ENCODE assay signal across 8 cellular contexts in genomic region chr19:16660763-16661479, GRCh38. TPM values are rescaled to one million over a fixed set of nuclear protein-coding genes. Genes with fewer than 3 reads are reported as not detected.
DNase-seq lines count a peak whose midpoint lies in the region; ATAC-seq lines count a peak whose summit lies in the region.

TSS of gene TMEM38A (plus strand) at chr19:16661139. CDS start at chr19:16661218, 79 bp downstream.

- H3K9me3 ChIP-seq in HUES6 (ENCODE audit: control insufficient read depth, insufficient read depth, low read depth, low read length), result no peaks in the 10 kb centered on the region
- no peaks in the 10 kb centered on the region for H3K9me3 ChIP-seq in duodenal mucosa (ENCODE audit: control insufficient read depth in 1 of 2, low read length in 2 of 2)

- peak within 1 kb of the TSS; percentile 91 for H3K9ac ChIP-seq in HUES6 (ENCODE audit: low read length)
- peak within 1 kb of the TSS; percentile 77 to 82 for H3K9ac ChIP-seq in duodenal mucosa (ENCODE audit: low read depth in 1 of 2, low read length in 2 of 2)

- peaks cover 24% of the 10 kb centered on the region for H3K36me3 Mint-ChIP-seq in activated CD4-positive, alpha-beta T cell treated with anti-CD3 and anti-CD28 coated beads for 36 hours (ENCODE audit: low read depth)
- H3K36me3 Mint-ChIP-seq in stimulated activated memory B cell treated with anti-CD40 and anti-IgM and Interleukin-4, amounts not matched to agents 10 μg/mL and 1 μg/mL and 100 μg/mL, for 72 hours, result peaks cover 26% of the 10 kb centered on the region

- H3K27me3 ChIP-seq in HUES6 (ENCODE audit: control insufficient read depth, insufficient read depth, low read length) (peaks cover 14% of the 10 kb centered on the region; the same call in 1 of the 2 replicates), duodenal mucosa (ENCODE audit: control insufficient read depth in 1 of 2, insufficient read depth in 2 of 2, low read length in 2 of 2) (no peaks in the 10 kb centered on the region)

- H3K4me1 ChIP-seq in HUES6 (ENCODE audit: control insufficient read depth, insufficient read depth, low read length), result peaks cover 9% of the 10 kb centered on the region
- H3K4me1 ChIP-seq in duodenal mucosa (ENCODE audit: control insufficient read depth in 1 of 2, insufficient read depth in 2 of 2, low read length in 2 of 2), result peaks cover 5 to 37% of the 10 kb centered on the region in 2 donors

- H3K27ac ChIP-seq in HUES6 (ENCODE audit: low read depth, low read length) (peak within 1 kb of the TSS; percentile 88), duodenal mucosa (ENCODE audit: low read depth, low read length) (peak within 1 kb of the TSS; percentile 89)

- POLR2A ChIA-PET in activated CD4-positive, alpha-beta T cell treated with anti-CD3 and anti-CD28 coated beads for 36 hours (lab: Charles Lee), result interaction anchor here (1.6 kb wide), 1 partner anchor 77 kb away, joined by 6 read pairs; no protein-coding TSS in a partner anchor

- intact Hi-C loops in activated CD4-positive, alpha-beta T cell treated with anti-CD3 and anti-CD28 coated beads for 36 hours (cut with DNase I, micrococcal nuclease), result loop anchor here (1.0 to 5.0 kb wide), 15 partner anchors 33 to 824 kb away; partner anchors contain the start of genes CHERP (in 2 of the 2), MED26 (in 2 of the 2), AP1M1 (in 1 of the 2) and BABAM1 (in 1 of the 2)

- no peak for ATAC-seq in activated CD4-positive, alpha-beta T cell treated with anti-CD3 and anti-CD28 coated beads for 36 hours
- ATAC-seq in stimulated activated memory B cell treated with anti-CD40 and anti-IgM and Interleukin-4, amounts not matched to agents 10 μg/mL and 1 μg/mL and 100 μg/mL, for 72 hours, result peak; percentile 54
- no peak for ATAC-seq in GM18858 (IDR thresholded peaks at IDR 0.05; ENCODE audit: unreplicated experiment)

- H3K4me3 ChIP-seq in HUES6 (ENCODE audit: low read depth, low read length) (peak within 1 kb of the TSS; percentile 88), duodenal mucosa (ENCODE audit: low read depth in 1 of 2, low read length in 2 of 2) (peak within 1 kb of the TSS; percentile 85 to 91)

- no peaks in the 10 kb centered on the region for H3K9me3 Mint-ChIP-seq in activated CD4-positive, alpha-beta T cell treated with anti-CD3 and anti-CD28 coated beads for 36 hours (ENCODE audit: low read depth)
- H3K9me3 Mint-ChIP-seq in stimulated activated memory B cell treated with anti-CD40 and anti-IgM and Interleukin-4, amounts not matched to agents 10 μg/mL and 1 μg/mL and 100 μg/mL, for 72 hours, result no peaks in the 10 kb centered on the region

- peaks cover 31% of the 10 kb centered on the region for H3K4me1 Mint-ChIP-seq in activated CD4-positive, alpha-beta T cell treated with anti-CD3 and anti-CD28 coated beads for 36 hours
- peaks cover 58% of the 10 kb centered on the region for H3K4me1 Mint-ChIP-seq in stimulated activated memory B cell treated with anti-CD40 and anti-IgM and Interleukin-4, amounts not matched to agents 10 μg/mL and 1 μg/mL and 100 μg/mL, for 72 hours

- peak within 1 kb of the TSS; percentile 94 for H3K27ac Mint-ChIP-seq in activated CD4-positive, alpha-beta T cell treated with anti-CD3 and anti-CD28 coated beads for 36 hours
- H3K27ac Mint-ChIP-seq in stimulated activated memory B cell treated with anti-CD40 and anti-IgM and Interleukin-4, amounts not matched to agents 10 μg/mL and 1 μg/mL and 100 μg/mL, for 72 hours, result peak within 1 kb of the TSS; percentile 96

- H3K36me3 ChIP-seq in HUES6 (ENCODE audit: control insufficient read depth, insufficient read depth, low read length) (peaks cover 30% of the 10 kb centered on the region), duodenal mucosa (ENCODE audit: control insufficient read depth in 1 of 2, insufficient read depth in 2 of 2, low read length in 2 of 2) (peaks cover 5 to 22% of the 10 kb centered on the region in 2 donors)

- peak; percentile 21 for DNase-seq in NCI-H1105 treated with DMSO at 0.1 percent for 48 hours (lab: John Stamatoyannopoulos, UW)
- DNase-seq in NCI-H1105 (lab: John Stamatoyannopoulos, UW), result no peak
- DNase-seq in activated CD4-positive, alpha-beta T cell treated with anti-CD3 and anti-CD28 coated beads for 36 hours, result peak; percentile 51
- peak; percentile 27 for DNase-seq in medulla oblongata (ENCODE audit: extremely low spot score)

- peak within 1 kb of the TSS; percentile 99 for H3K4me3 Mint-ChIP-seq in activated CD4-positive, alpha-beta T cell treated with anti-CD3 and anti-CD28 coated beads for 36 hours
- peak within 1 kb of the TSS; percentile 98 for H3K4me3 Mint-ChIP-seq in stimulated activated memory B cell treated with anti-CD40 and anti-IgM and Interleukin-4, amounts not matched to agents 10 μg/mL and 1 μg/mL and 100 μg/mL, for 72 hours

- CTCF ChIA-PET in activated CD4-positive, alpha-beta T cell treated with anti-CD3 and anti-CD28 coated beads for 36 hours (lab: Charles Lee), result no interaction called here

- peaks cover 4% of the 10 kb centered on the region for H3K27me3 Mint-ChIP-seq in activated CD4-positive, alpha-beta T cell treated with anti-CD3 and anti-CD28 coated beads for 36 hours
- no peaks in the 10 kb centered on the region for H3K27me3 Mint-ChIP-seq in stimulated activated memory B cell treated with anti-CD40 and anti-IgM and Interleukin-4, amounts not matched to agents 10 μg/mL and 1 μg/mL and 100 μg/mL, for 72 hours

RNA-seq across cellular contexts. Expression of gene TMEM38A, which starts in this region (rescaled TPM):
- total RNA-seq in activated CD4-positive, alpha-beta T cell treated with anti-CD3 and anti-CD28 coated beads for 36 hours, result 1 to 10 TPM in 1 of 2 experiments, under 1 TPM in 1; 0.89 to 1.2 TPM
